ENCODE assay signal across 12 cellular contexts in the genomic region with DNA sequence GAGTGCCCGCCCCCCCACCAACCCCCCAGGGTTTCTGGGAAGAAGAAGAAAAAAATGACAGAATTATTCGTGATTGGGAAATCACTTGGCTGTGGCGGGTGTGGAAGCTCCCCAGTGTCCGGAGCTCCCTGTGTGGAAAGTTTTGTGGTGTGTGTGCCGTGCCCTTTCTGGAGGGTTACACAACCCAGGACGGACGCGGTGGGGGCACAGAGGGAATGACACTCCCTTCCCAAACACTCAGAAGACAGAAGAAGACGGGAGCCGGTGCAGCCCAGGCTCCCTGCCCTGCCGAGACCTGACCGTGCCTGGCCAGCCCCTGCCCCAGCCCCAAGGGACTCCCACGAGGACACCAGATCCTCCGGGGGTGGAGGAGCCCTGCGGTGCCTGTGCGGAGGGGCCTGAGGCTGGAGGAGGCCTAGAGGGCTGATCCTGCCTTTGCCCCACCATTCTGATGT. TPM values are rescaled to one million over a fixed set of nuclear protein-coding genes. Genes with fewer than 3 reads are reported as not detected.
A peak's percentile ranks its signal among the peaks of the same experiment; 100 is the strongest.
DNase-seq lines count a peak whose midpoint lies in the region; ATAC-seq, FAIRE-seq and TF ChIP-seq lines count a peak whose summit lies in the region.
"Had no signal": no experiment of that assay in that cellular context is flagged by ENCODE, and none has a peak within 500 bp of the region (broad histone marks: within the 10 kb centered on the region; RNA-seq: fewer than 3 reads in every experiment).

No MANE protein-coding gene starts in this region.

- no peaks in the 10 kb centered on the region for H3K79me2 ChIP-seq in astrocyte (ENCODE audit: insufficient read depth, low read length)

- H3K27me3 ChIP-seq in astrocyte (ENCODE audit: insufficient read depth, low read length), result peaks cover 12% of the 10 kb centered on the region

- H2AFZ ChIP-seq in astrocyte (ENCODE audit: low read depth, low read length), result peak overlapping the region; percentile 41

- CTCF ChIA-PET in activated CD4-positive, alpha-beta T cell treated with anti-CD3 and anti-CD28 coated beads for 36 hours (lab: Charles Lee), result no interaction called here

- peaks cover 17% of the 10 kb centered on the region for H3K9me3 Mint-ChIP-seq in astrocyte (ENCODE audit: unreplicated experiment)
- peaks cover 5% of the 10 kb centered on the region for H3K9me3 Mint-ChIP-seq in activated CD4-positive, alpha-beta T cell treated with anti-CD3 and anti-CD28 coated beads for 36 hours (ENCODE audit: low read depth)
- peaks cover 14% of the 10 kb centered on the region for H3K9me3 Mint-ChIP-seq in mesothelial cell of epicardium

- no peak overlapping the region for H3K4me3 Mint-ChIP-seq in astrocyte (ENCODE audit: unreplicated experiment)
- no peak overlapping the region for H3K4me3 Mint-ChIP-seq in activated CD4-positive, alpha-beta T cell treated with anti-CD3 and anti-CD28 coated beads for 36 hours
- no peak overlapping the region for H3K4me3 Mint-ChIP-seq in mesothelial cell of epicardium
- H3K4me3 Mint-ChIP-seq: T-helper 1 cell treated with Interleukin-12 subunit alpha and Interleukin-12 subunit beta and Interleukin-4 antibody, amounts not matched to agents 30 μg/mL and 1 μg/mL, for 36 hours had no signal

- H3K4me3 ChIP-seq in astrocyte (ENCODE audit: insufficient read depth, low read depth, low read length) (no peak overlapping the region), skin epidermis (no peak overlapping the region)

- intact Hi-C loops in left ventricle myocardium superior (cut with micrococcal nuclease), result no loop called here
- intact Hi-C loops in activated CD4-positive, alpha-beta T cell treated with anti-CD3 and anti-CD28 coated beads for 36 hours (cut with DNase I, micrococcal nuclease), result no loop called here

- no peak overlapping the region for H3K9ac ChIP-seq in astrocyte (ENCODE audit: low read length)

- peaks cover 13% of the 10 kb centered on the region for H3K9me3 ChIP-seq in astrocyte (ENCODE audit: insufficient read depth, low read depth, low read length)

- H3K4me1 ChIP-seq in astrocyte (ENCODE audit: insufficient read depth, low read length), result no peaks in the 10 kb centered on the region

- no peaks in the 10 kb centered on the region for H3K36me3 ChIP-seq in astrocyte (ENCODE audit: insufficient read depth, low read length)

- TF ChIP-seq CTCF in astrocyte (IDR thresholded peaks at IDR 0.05; ENCODE audit: insufficient read depth, low read depth, low read length), result no peak
- TF ChIP-seq CTCF in mesothelial cell of epicardium (IDR thresholded peaks at IDR 0.05; ENCODE audit: unreplicated experiment), result no peak

- H3K27me3 Mint-ChIP-seq in astrocyte (ENCODE audit: low read depth, unreplicated experiment), result peaks cover 32% of the 10 kb centered on the region
- peaks cover 16% of the 10 kb centered on the region for H3K27me3 Mint-ChIP-seq in activated CD4-positive, alpha-beta T cell treated with anti-CD3 and anti-CD28 coated beads for 36 hours
- peaks cover 3% of the 10 kb centered on the region for H3K27me3 Mint-ChIP-seq in mesothelial cell of epicardium (ENCODE audit: low read depth)

- no peak for FAIRE-seq in astrocyte (lab: Jason Lieb, UNC)

- POLR2A ChIA-PET in activated CD4-positive, alpha-beta T cell treated with anti-CD3 and anti-CD28 coated beads for 36 hours (lab: Charles Lee), result no interaction called here

- H4K20me1 ChIP-seq in astrocyte (ENCODE audit: insufficient read depth, low read length), result no peaks in the 10 kb centered on the region

- DNase-seq in GM04504 (ENCODE audit: low read depth), result peak; percentile 73
- peak; percentile 25 for DNase-seq in astrocyte (ENCODE audit: low read depth)
- peak; percentile 79 for DNase-seq in left ventricle myocardium superior
- no peak for DNase-seq in activated CD4-positive, alpha-beta T cell treated with anti-CD3 and anti-CD28 coated beads for 1 hour
- no peak for DNase-seq in activated CD4-positive, alpha-beta T cell treated with anti-CD3 and anti-CD28 coated beads for 36 hours
- no peak for DNase-seq in mesothelial cell of epicardium (ENCODE audit: low spot score in 2 of 2, unreplicated experiment in 2 of 2)
- DNase-seq: DMS79 treated with DMSO at 0.1 percent for 48 hours, foreskin melanocyte, NCI-H1105 had no signal

- peak; percentile 93 for ATAC-seq in left ventricle myocardium superior
- ATAC-seq in activated CD4-positive, alpha-beta T cell treated with anti-CD3 and anti-CD28 coated beads for 36 hours, result no peak
- no peak for ATAC-seq in HG02571 (IDR thresholded peaks at IDR 0.05; ENCODE audit: unreplicated experiment)

- no peak overlapping the region for H3K27ac Mint-ChIP-seq in astrocyte (ENCODE audit: unreplicated experiment)
- H3K27ac Mint-ChIP-seq in activated CD4-positive, alpha-beta T cell treated with anti-CD3 and anti-CD28 coated beads for 36 hours, result no peak overlapping the region
- H3K27ac Mint-ChIP-seq in mesothelial cell of epicardium, result no peak overlapping the region
- H3K27ac Mint-ChIP-seq: T-helper 1 cell treated with Interleukin-12 subunit alpha and Interleukin-12 subunit beta and Interleukin-4 antibody, amounts not matched to agents 30 μg/mL and 1 μg/mL, for 36 hours had no signal

- peaks cover 2% of the 10 kb centered on the region for H3K4me1 Mint-ChIP-seq in astrocyte (ENCODE audit: low read depth, unreplicated experiment)
- no peaks in the 10 kb centered on the region for H3K4me1 Mint-ChIP-seq in activated CD4-positive, alpha-beta T cell treated with anti-CD3 and anti-CD28 coated beads for 36 hours
- peaks cover 5% of the 10 kb centered on the region for H3K4me1 Mint-ChIP-seq in mesothelial cell of epicardium

- H3K27ac ChIP-seq in astrocyte (ENCODE audit: low read depth, low read length) (no peak overlapping the region), skin epidermis (peak overlapping the region in 16 of 21 experiments; percentile 35 to 88 (median 56))

- H3K36me3 Mint-ChIP-seq in astrocyte (ENCODE audit: low read depth, unreplicated experiment), result peaks cover 3% of the 10 kb centered on the region
- no peaks in the 10 kb centered on the region for H3K36me3 Mint-ChIP-seq in activated CD4-positive, alpha-beta T cell treated with anti-CD3 and anti-CD28 coated beads for 36 hours (ENCODE audit: low read depth)
- no peaks in the 10 kb centered on the region for H3K36me3 Mint-ChIP-seq in mesothelial cell of epicardium

- peak overlapping the region; percentile 3 for H3K4me2 ChIP-seq in astrocyte (ENCODE audit: low read length)

RNA-seq across cellular contexts. Expression of gene ADARB1, which starts 33.0 kb away (rescaled TPM):
- total RNA-seq in astrocyte (18.4 and 25.8 TPM in 2 replicates), left ventricle myocardium superior (13.6 TPM), mesothelial cell of epicardium (22.7 to 27.9 TPM (median 26.5 TPM) in 3 replicates)
- 10 to 100 TPM; 32.8 to 37.7 TPM for total RNA-seq in activated CD4-positive, alpha-beta T cell treated with anti-CD3 and anti-CD28 coated beads for 36 hours

Comparison
In these comparisons a context has a peak if more than half of its experiments do, and no peak if none do; other contexts are left out.
1. DNase-seq: peak in GM04504 (single experiment), astrocyte (single experiment) and left ventricle myocardium superior (single experiment); none in activated CD4-positive, alpha-beta T cell treated with anti-CD3 and anti-CD28 coated beads for 1 hour (single experiment), activated CD4-positive, alpha-beta T cell treated with anti-CD3 and anti-CD28 coated beads for 36 hours (single experiment) and mesothelial cell of epicardium (0 of 2).